ENCODE assay signal across 9 cellular contexts in genomic region chr7:37052673-37053072, GRCh38.
A peak's percentile ranks its signal among the peaks of the same experiment; 100 is the strongest.
DNase-seq lines count a peak whose midpoint lies in the region; ATAC-seq and TF ChIP-seq lines count a peak whose summit lies in the region.
"Had no signal": no experiment of that assay in that cellular context is flagged by ENCODE, and none has a peak within 500 bp of the region (broad histone marks: within the 10 kb centered on the region; RNA-seq: fewer than 3 reads in every experiment).

No MANE protein-coding gene starts in this region.

- H3K27ac Mint-ChIP-seq in activated naive CD8-positive, alpha-beta T cell treated with anti-CD3 and anti-CD28 coated beads, Interleukin-2, amount 50 U/mL, for 24 hours = no peak overlapping the region
- no peak overlapping the region for H3K27ac Mint-ChIP-seq in activated T-helper 17 cell treated with anti-CD3 and anti-CD28 coated beads, Interleukin-2, amount 50 U/mL, for 72 hours

- H3K4me3 Mint-ChIP-seq in activated naive CD8-positive, alpha-beta T cell treated with anti-CD3 and anti-CD28 coated beads, Interleukin-2, amount 50 U/mL, for 24 hours = no peak overlapping the region
- H3K4me3 Mint-ChIP-seq in activated T-helper 17 cell treated with anti-CD3 and anti-CD28 coated beads, Interleukin-2, amount 50 U/mL, for 72 hours = no peak overlapping the region

- ATAC-seq in activated naive CD8-positive, alpha-beta T cell treated with anti-CD3 and anti-CD28 coated beads, Interleukin-2, amount 50 U/mL, for 24 hours = no peak
- peak; percentile 67 for ATAC-seq in left lobe of liver
- ATAC-seq in activated T-helper 17 cell treated with anti-CD3 and anti-CD28 coated beads, Interleukin-2, amount 50 U/mL, for 72 hours (replicated peaks) = no peak
- ATAC-seq in GM21423 (IDR thresholded peaks at IDR 0.05; ENCODE audit: unreplicated experiment) = no peak

- no peak overlapping the region for H3K4me3 ChIP-seq in LNCaP clone FGC (ENCODE audit: low read depth, low read length)

- peaks cover 26% of the 10 kb centered on the region for H3K36me3 Mint-ChIP-seq in activated naive CD8-positive, alpha-beta T cell treated with anti-CD3 and anti-CD28 coated beads, Interleukin-2, amount 50 U/mL, for 24 hours (ENCODE audit: low read depth)
- peaks cover 26% of the 10 kb centered on the region for H3K36me3 Mint-ChIP-seq in activated T-helper 17 cell treated with anti-CD3 and anti-CD28 coated beads, Interleukin-2, amount 50 U/mL, for 72 hours (ENCODE audit: low read depth)

- no peaks in the 10 kb centered on the region for H3K9me3 Mint-ChIP-seq in activated naive CD8-positive, alpha-beta T cell treated with anti-CD3 and anti-CD28 coated beads, Interleukin-2, amount 50 U/mL, for 24 hours
- H3K9me3 Mint-ChIP-seq in activated T-helper 17 cell treated with anti-CD3 and anti-CD28 coated beads, Interleukin-2, amount 50 U/mL, for 72 hours = no peaks in the 10 kb centered on the region

- DNase-seq in ELF-1 (ENCODE audit: low read depth, low spot score) (peak; percentile 78), LNCaP clone FGC (ENCODE audit: low read depth) (peak; percentile 10), left lobe of liver (ENCODE audit: low spot score) (no peak), NCI-H2227 (lab: John Stamatoyannopoulos, UW; ENCODE audit: unreplicated experiment) (no peak), cerebellar cortex (ENCODE audit: low spot score) (no peak)
- DNase-seq in activated naive CD8-positive, alpha-beta T cell treated with anti-CD3 and anti-CD28 coated beads, Interleukin-2, amount 50 U/mL, for 24 hours = peak; percentile 15
- DNase-seq: activated CD4-positive, CD25-positive, alpha-beta regulatory T cell had no signal

- TF ChIP-seq CTCF in LNCaP clone FGC (IDR thresholded peaks at IDR 0.05; ENCODE audit: control insufficient read depth, extremely low read depth, insufficient read depth) = no peak

- no peaks in the 10 kb centered on the region for H3K27me3 Mint-ChIP-seq in activated naive CD8-positive, alpha-beta T cell treated with anti-CD3 and anti-CD28 coated beads, Interleukin-2, amount 50 U/mL, for 24 hours
- no peaks in the 10 kb centered on the region for H3K27me3 Mint-ChIP-seq in activated T-helper 17 cell treated with anti-CD3 and anti-CD28 coated beads, Interleukin-2, amount 50 U/mL, for 72 hours

- H3K4me1 Mint-ChIP-seq in activated naive CD8-positive, alpha-beta T cell treated with anti-CD3 and anti-CD28 coated beads, Interleukin-2, amount 50 U/mL, for 24 hours = peaks cover 5% of the 10 kb centered on the region
- peaks cover 4% of the 10 kb centered on the region for H3K4me1 Mint-ChIP-seq in activated T-helper 17 cell treated with anti-CD3 and anti-CD28 coated beads, Interleukin-2, amount 50 U/mL, for 72 hours

Comparison
In these comparisons a context has a peak if more than half of its experiments do, and no peak if none do; other contexts are left out.
1. DNase-seq: peak in ELF-1 (single experiment), LNCaP clone FGC (single experiment) and activated naive CD8-positive, alpha-beta T cell treated with anti-CD3 and anti-CD28 coated beads, Interleukin-2, amount 50 U/mL, for 24 hours (single experiment); none in left lobe of liver (single experiment), NCI-H2227 (single experiment) and cerebellar cortex (single experiment).